Comparison of ENCODE assay signal across 11 cellular contexts in genomic region chr10:11336703-11337102, GRCh38.
DNase-seq lines count a peak whose midpoint lies in the region; ATAC-seq lines count a peak whose summit lies in the region.
"Had no signal": no experiment of that assay in that cellular context is flagged by ENCODE, and none has a peak within 500 bp of the region (broad histone marks: within the 10 kb centered on the region; RNA-seq: fewer than 3 reads in every experiment).

No MANE protein-coding gene starts in this region.

- H3K4me3 ChIP-seq in naive thymus-derived CD4-positive, alpha-beta T cell (ENCODE audit: low read length), result no peak overlapping the region
- H3K4me3 ChIP-seq: hepatocyte had no signal

- CTCF ChIA-PET in naive thymus-derived CD4-positive, alpha-beta T cell (lab: Charles Lee), result no interaction called here

- H3K27me3 ChIP-seq in naive thymus-derived CD4-positive, alpha-beta T cell (ENCODE audit: control insufficient read depth in 2 of 2, insufficient read depth in 2 of 2, low read length in 2 of 2), result no peaks in the 10 kb centered on the region
- H3K27me3 ChIP-seq: hepatocyte had no signal

- POLR2A ChIA-PET in naive thymus-derived CD4-positive, alpha-beta T cell (lab: Charles Lee), result interaction anchor here (0.7 kb wide), 1 partner anchor 33 kb away, joined by 3 read pairs; no protein-coding TSS in a partner anchor

- H3K4me1 Mint-ChIP-seq in central memory CD8-positive, alpha-beta T cell, result peaks cover 30% of the 10 kb centered on the region
- H3K4me1 Mint-ChIP-seq in naive thymus-derived CD4-positive, alpha-beta T cell, result peaks cover 8 to 59% (median 44%) of the 10 kb centered on the region in 7 donors

- H3K4me3 Mint-ChIP-seq in central memory CD8-positive, alpha-beta T cell, result peak overlapping the region; percentile 8
- H3K4me3 Mint-ChIP-seq in naive thymus-derived CD4-positive, alpha-beta T cell, result peak overlapping the region in 5 of 10 donors; percentile 1 to 56 (median 53)

- H3K9me3 ChIP-seq in naive thymus-derived CD4-positive, alpha-beta T cell (ENCODE audit: control insufficient read depth in 2 of 3, low read length in 3 of 3), result no peaks in the 10 kb centered on the region

- no peaks in the 10 kb centered on the region for H3K4me1 ChIP-seq in naive thymus-derived CD4-positive, alpha-beta T cell (ENCODE audit: control insufficient read depth in 2 of 2, insufficient read depth in 2 of 2, low read length in 2 of 2)

- no peak for ATAC-seq in central memory CD8-positive, alpha-beta T cell (replicated peaks; ENCODE audit: extremely low read depth, poor library complexity, severe bottlenecking)
- ATAC-seq in naive thymus-derived CD4-positive, alpha-beta T cell, result no peak
- no peak for ATAC-seq in HG02571 (IDR thresholded peaks at IDR 0.05; ENCODE audit: unreplicated experiment)

- peaks cover 58% of the 10 kb centered on the region for H3K36me3 Mint-ChIP-seq in central memory CD8-positive, alpha-beta T cell (ENCODE audit: insufficient read depth)
- H3K36me3 Mint-ChIP-seq in naive thymus-derived CD4-positive, alpha-beta T cell, result peaks cover 5 to 28% (median 12%) of the 10 kb centered on the region in 5 donors

- peak in 9 of 14 donors; percentile 16 to 62 (median 39) for DNase-seq in C1 segment of cervical spinal cord (lab: John Stamatoyannopoulos, UW)
- DNase-seq in Kasumi-1 (lab: John Stamatoyannopoulos, UW), result peak; percentile 46 to 59
- no peak for DNase-seq in central memory CD8-positive, alpha-beta T cell (ENCODE audit: low spot score in 2 of 2)
- DNase-seq in naive thymus-derived CD4-positive, alpha-beta T cell, result no peak
- no peak for DNase-seq in SKM-1 treated with dmso at 0.1 percent for 144 hours (lab: John Stamatoyannopoulos, UW; ENCODE audit: unreplicated experiment)
- DNase-seq in stimulated activated CD4-positive, alpha-beta T cell treated with anti-CD3 and anti-CD28 coated beads, Interleukin-4, amount 100 ng/mL, for 24 hours, result no peak
- DNase-seq in HUDEP-2 (lab: John Stamatoyannopoulos, UW; ENCODE audit: unreplicated experiment in 76 of 76), result no peak
- DNase-seq: activated gamma-delta T cell, COR-L47 had no signal

- H3K9me3 Mint-ChIP-seq in central memory CD8-positive, alpha-beta T cell, result no peaks in the 10 kb centered on the region
- H3K9me3 Mint-ChIP-seq in naive thymus-derived CD4-positive, alpha-beta T cell, result peaks cover 0 to 8% (median 0%) of the 10 kb centered on the region in 11 donors

- H3K27ac ChIP-seq in naive thymus-derived CD4-positive, alpha-beta T cell (ENCODE audit: low read depth, low read length), result no peak overlapping the region
- H3K27ac ChIP-seq: hepatocyte had no signal

- H3K27me3 Mint-ChIP-seq in central memory CD8-positive, alpha-beta T cell, result no peaks in the 10 kb centered on the region
- no peaks in the 10 kb centered on the region for H3K27me3 Mint-ChIP-seq in naive thymus-derived CD4-positive, alpha-beta T cell

- peak overlapping the region; percentile 81 for H3K27ac Mint-ChIP-seq in central memory CD8-positive, alpha-beta T cell (ENCODE audit: low read depth)
- H3K27ac Mint-ChIP-seq in naive thymus-derived CD4-positive, alpha-beta T cell, result peak overlapping the region; percentile 16 to 91 (median 73)

- intact Hi-C loops in naive thymus-derived CD4-positive, alpha-beta T cell (cut with micrococcal nuclease), result loop anchor here (5.0 to 10.0 kb wide), 3 partner anchors 136 to 224 kb away; no protein-coding TSS in a partner anchor

- H3K36me3 ChIP-seq in naive thymus-derived CD4-positive, alpha-beta T cell (ENCODE audit: control insufficient read depth in 2 of 3, insufficient read depth in 3 of 3, low read length in 3 of 3), result peaks cover 5 to 20% (median 12%) of the 10 kb centered on the region in 3 experiments

Comparison
In these comparisons a context has a peak if more than half of its experiments do, and no peak if none do; other contexts are left out.
1. DNase-seq: peak in C1 segment of cervical spinal cord (9 of 14) and Kasumi-1 (2 of 2); none in central memory CD8-positive, alpha-beta T cell (0 of 2), naive thymus-derived CD4-positive, alpha-beta T cell (0 of 9), SKM-1 treated with dmso at 0.1 percent for 144 hours (single experiment), stimulated activated CD4-positive, alpha-beta T cell treated with anti-CD3 and anti-CD28 coated beads, Interleukin-4, amount 100 ng/mL, for 24 hours (single experiment) and HUDEP-2 (0 of 76).